In the genomic region with DNA sequence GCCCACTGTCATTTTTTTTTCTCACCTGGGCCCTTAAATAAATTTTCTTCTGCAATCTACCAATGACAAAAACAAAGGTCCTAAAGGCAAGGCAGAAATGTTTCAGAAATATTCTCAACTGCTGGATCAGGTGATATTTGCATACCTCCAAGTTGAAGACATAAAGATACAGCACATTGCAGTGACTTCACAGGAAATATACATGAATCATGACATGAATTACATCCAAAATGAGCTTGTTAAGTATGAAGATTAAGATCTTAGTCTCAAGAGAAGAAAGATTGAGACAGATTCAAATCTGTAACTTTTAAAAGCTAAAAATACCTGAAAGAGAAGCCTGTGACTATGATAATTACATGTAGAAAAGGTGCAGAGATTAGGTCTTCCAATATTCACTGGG, we compare ENCODE assay signal across 27 cellular contexts.
DNase-seq lines count a peak whose midpoint lies in the region; ATAC-seq, FAIRE-seq and TF ChIP-seq lines count a peak whose summit lies in the region.
"Had no signal": no experiment of that assay in that cellular context is flagged by ENCODE, and none has a peak within 500 bp of the region (broad histone marks: within the 10 kb centered on the region; RNA-seq: fewer than 3 reads in every experiment).

No MANE protein-coding gene starts in this region.

- no peak overlapping the region for H2BK5ac ChIP-seq in trophoblast cell (ENCODE audit: low read depth, low read length, poor library complexity)

- H3K36me3 ChIP-seq in Panc1 (ENCODE audit: control insufficient read depth, insufficient read depth, low read length) = no peaks in the 10 kb centered on the region
- no peaks in the 10 kb centered on the region for H3K36me3 ChIP-seq in endothelial cell of umbilical vein (ENCODE audit: control insufficient read depth in 2 of 2, extremely low read depth in 1 of 2, insufficient read depth in 2 of 2, low read length in 2 of 2)
- H3K36me3 ChIP-seq in trophoblast cell (ENCODE audit: control insufficient read depth in 1 of 2, insufficient read depth in 2 of 2, low read length in 2 of 2) = peaks cover 15 to 37% of the 10 kb centered on the region in 2 experiments
- H3K36me3 ChIP-seq in sigmoid colon = peaks cover 0 to 76% (median 5%) of the 10 kb centered on the region in 4 donors

- H3K4me2 ChIP-seq in endothelial cell of umbilical vein (ENCODE audit: insufficient read depth, low read length) (no peak overlapping the region), trophoblast cell (ENCODE audit: low read length) (no peak overlapping the region)

- H3K4ac ChIP-seq in trophoblast cell (ENCODE audit: low read depth, low read length) = no peak overlapping the region

- H3K9ac ChIP-seq in endothelial cell of umbilical vein (replicated peaks; ENCODE audit: extremely low read depth, insufficient read depth, low read length) = no peak overlapping the region
- H3K9ac ChIP-seq in trophoblast cell (ENCODE audit: low read length) = no peak overlapping the region

- H2AFZ ChIP-seq in endothelial cell of umbilical vein (ENCODE audit: low read depth, low read length) (no peak overlapping the region), trophoblast cell (ENCODE audit: insufficient read depth, low read length, poor library complexity) (no peak overlapping the region)

- BruUV-seq in Panc1 (replicated peaks; lab: Mats Ljungman, UMichigan) (no TSS peak), endothelial cell of umbilical vein (replicated peaks; lab: Mats Ljungman, UMichigan) (no TSS peak)

- H4K91ac ChIP-seq in trophoblast cell (ENCODE audit: low read depth, low read length) = no peak overlapping the region

- H4K12ac ChIP-seq in trophoblast cell (ENCODE audit: low read depth, low read length) = no peak overlapping the region

- TF ChIP-seq EP300 in sigmoid colon (IDR thresholded peaks at IDR 0.05) = no peak

- CTCF ChIA-PET in Panc1 (lab: Charles Lee) (no interaction called here), endothelial cell of umbilical vein (lab: Charles Lee) (no interaction called here)

- no peaks in the 10 kb centered on the region for H4K20me1 ChIP-seq in endothelial cell of umbilical vein (replicated peaks; ENCODE audit: control insufficient read depth, extremely low read depth, insufficient read depth, low read length)

- DNase-seq in HT1080 (ENCODE audit: low read depth) (peak; percentile 39), Panc1 (ENCODE audit: low read depth, low spot score) (peak; percentile 12), endothelial cell of umbilical vein (ENCODE audit: low read depth, low spot score) (peak; percentile 9), trophoblast cell (peak; percentile 7 to 63), sigmoid colon (no peak), retina (no peak), NOMO-1 treated with dmso at 0.1 percent for 144 hours (lab: John Stamatoyannopoulos, UW; ENCODE audit: unreplicated experiment) (no peak)
- DNase-seq: activated CD4-positive, alpha-beta T cell treated with anti-CD3 and anti-CD28 coated beads, Interleukin-2, amount 50 U/mL, for 48 hours; activated CD4-positive, CD25-positive, alpha-beta regulatory T cell treated with anti-CD3 and anti-CD28 coated beads, Interleukin-2, amount 50 U/mL, for 72 hours; activated naive CD8-positive, alpha-beta T cell treated with anti-CD3 and anti-CD28 coated beads, Interleukin-2, amount 50 U/mL, for 24 hours; activated T-cell treated with anti-CD3 and anti-CD28 coated beads, Interleukin-2, amount 50 U/mL, for 72 hours; C1 segment of cervical spinal cord; DMS153; GOT3; heart left ventricle; HFFc6; Karpas-422; NCI-H1048; NCI-H82; spleen; stimulated activated CD4-positive, alpha-beta T cell treated with anti-CD3 and anti-CD28 coated beads, Interleukin-2, amount 100 ng/mL, for 24 hours; testis had no signal

- intact Hi-C loops in Panc1 (cut with micrococcal nuclease; ENCODE audit: unreplicated experiment) = no loop called here
- intact Hi-C loops in endothelial cell of umbilical vein (cut with micrococcal nuclease) = loop anchor here (10.0 kb wide), 1 partner anchor 203 kb away; no protein-coding TSS in a partner anchor
- intact Hi-C loops in sigmoid colon (cut with DNase I) = no loop called here

- no peak overlapping the region for H2BK120ac ChIP-seq in trophoblast cell (ENCODE audit: insufficient read depth, low read length, poor library complexity)

- POLR2A ChIA-PET in Panc1 (lab: Charles Lee) = no interaction called here
- POLR2A ChIA-PET in endothelial cell of umbilical vein (lab: Charles Lee) = no interaction called here

- H3K4me3 ChIP-seq in Panc1 (ENCODE audit: low read depth in 2 of 2, low read length in 2 of 2) (no peak overlapping the region), endothelial cell of umbilical vein (replicated peaks in 1 of 3; ENCODE audit: insufficient read depth in 1 of 3, low read depth in 1 of 3, low read length in 3 of 3) (no peak overlapping the region), trophoblast cell (ENCODE audit: low read depth, low read length) (no peak overlapping the region), sigmoid colon (no peak overlapping the region)
- H3K4me3 ChIP-seq: heart left ventricle, right atrium auricular region, spleen, testis had no signal

- H3K27me3 ChIP-seq in Panc1 (ENCODE audit: control insufficient read depth, insufficient read depth, low read length) = no peaks in the 10 kb centered on the region
- no peaks in the 10 kb centered on the region for H3K27me3 ChIP-seq in endothelial cell of umbilical vein (ENCODE audit: control insufficient read depth in 2 of 2, insufficient read depth in 2 of 2, low read length in 2 of 2)
- no peaks in the 10 kb centered on the region for H3K27me3 ChIP-seq in trophoblast cell (ENCODE audit: insufficient read depth, low read length)
- H3K27me3 ChIP-seq in sigmoid colon = no peaks in the 10 kb centered on the region
- H3K27me3 ChIP-seq: heart left ventricle, right atrium auricular region, spleen, testis had no signal

- no peak overlapping the region for H2AK5ac ChIP-seq in trophoblast cell (ENCODE audit: low read length)

- H2BK12ac ChIP-seq in trophoblast cell (ENCODE audit: low read length) = no peak overlapping the region

- H3K9me3 ChIP-seq in Panc1 (ENCODE audit: control insufficient read depth, insufficient read depth, low read depth, low read length) = no peaks in the 10 kb centered on the region
- no peaks in the 10 kb centered on the region for H3K9me3 ChIP-seq in endothelial cell of umbilical vein (replicated peaks; ENCODE audit: control insufficient read depth, insufficient read depth, low read length)
- no peaks in the 10 kb centered on the region for H3K9me3 ChIP-seq in trophoblast cell (ENCODE audit: insufficient read depth, low read depth, low read length)
- H3K9me3 ChIP-seq in sigmoid colon = no peaks in the 10 kb centered on the region
- H3K9me3 ChIP-seq: heart left ventricle, right atrium auricular region, spleen, testis had no signal

- no peaks in the 10 kb centered on the region for H3K79me1 ChIP-seq in trophoblast cell (ENCODE audit: low read length)

- in situ Hi-C loops in Panc1 (cut with HindIII; ENCODE audit: low pct_unique_long_range_greater_than_20kb, low sequenced_read_pairs) = no loop called here

- H3K4me1 ChIP-seq in Panc1 (ENCODE audit: control insufficient read depth, insufficient read depth, low read length) (no peaks in the 10 kb centered on the region), endothelial cell of umbilical vein (ENCODE audit: control insufficient read depth, extremely low read depth, insufficient read depth, low read length) (no peaks in the 10 kb centered on the region), trophoblast cell (ENCODE audit: control insufficient read depth in 1 of 2, insufficient read depth in 2 of 2, low read length in 2 of 2) (no peaks in the 10 kb centered on the region), sigmoid colon (peaks cover 0 to 5% (median 2%) of the 10 kb centered on the region in 4 donors)
- H3K4me1 ChIP-seq: right atrium auricular region, spleen, testis had no signal

- H3K23ac ChIP-seq in trophoblast cell (ENCODE audit: low read length) = no peak overlapping the region

- H3K79me2 ChIP-seq in endothelial cell of umbilical vein (ENCODE audit: control insufficient read depth, insufficient read depth, low read length) (no peaks in the 10 kb centered on the region), trophoblast cell (ENCODE audit: control insufficient read depth, insufficient read depth, low read length, poor library complexity) (no peaks in the 10 kb centered on the region)

- TF ChIP-seq CTCF in Panc1 (IDR thresholded peaks at IDR 0.05) (no peak), endothelial cell of umbilical vein (IDR thresholded peaks at IDR 0.05; ENCODE audit: extremely low read depth in 1 of 2, insufficient read depth in 1 of 2, low read depth in 1 of 2, low read length in 2 of 2) (no peak), sigmoid colon (IDR thresholded peaks at IDR 0.05) (no peak)

- no peak overlapping the region for H3K27ac ChIP-seq in Panc1 (ENCODE audit: low read length)
- H3K27ac ChIP-seq in endothelial cell of umbilical vein (ENCODE audit: insufficient read depth, low read depth, low read length) = no peak overlapping the region
- H3K27ac ChIP-seq in trophoblast cell (ENCODE audit: low read depth, low read length) = no peak overlapping the region
- H3K27ac ChIP-seq in sigmoid colon = no peak overlapping the region
- H3K27ac ChIP-seq: heart left ventricle, right atrium auricular region, spleen, testis had no signal

- FAIRE-seq in endothelial cell of umbilical vein (lab: Jason Lieb, UNC) = peak; percentile 40
- FAIRE-seq: G401.6 had no signal

- H4K8ac ChIP-seq in trophoblast cell (ENCODE audit: low read depth, low read length) = no peak overlapping the region

- TF ChIP-seq POLR2A in endothelial cell of umbilical vein (IDR thresholded peaks at IDR 0.05; ENCODE audit: low read depth, low read length) (no peak), sigmoid colon (IDR thresholded peaks at IDR 0.05) (no peak)

- no peak overlapping the region for H3K18ac ChIP-seq in trophoblast cell (ENCODE audit: low read length)

- H3K9me1 ChIP-seq in endothelial cell of umbilical vein (replicated peaks; ENCODE audit: control insufficient read depth, extremely low read depth, insufficient read depth, low read length) = no peaks in the 10 kb centered on the region

- dilution Hi-C loops in endothelial cell of umbilical vein (cut with MboI; ENCODE audit: extremely low pct_ligation_motif_present, low sequenced_read_pairs) = no loop called here

- ATAC-seq in Panc1 (no peak), GM18861 (IDR thresholded peaks at IDR 0.05; ENCODE audit: unreplicated experiment) (no peak)
- ATAC-seq: activated naive CD8-positive, alpha-beta T cell treated with anti-CD3 and anti-CD28 coated beads, Interleukin-2, amount 50 U/mL, for 24 hours; activated T-cell treated with anti-CD3 and anti-CD28 coated beads, Interleukin-2, amount 50 U/mL, for 72 hours; heart left ventricle; Right ventricle myocardium inferior; SK-N-SH treated with all-trans-retinoic acid at 6 μM for 48 hours had no signal

- no peak overlapping the region for H3K14ac ChIP-seq in trophoblast cell (ENCODE audit: low read length)

TF ChIP-seq in endothelial cell of umbilical vein, 7 proteins besides CTCF, POLR2A, EP300 and RAD21 (continues in another document):
- TF ChIP-seq MYC (IDR thresholded peaks at IDR 0.05; ENCODE audit: low read depth, low read length) (no peak), JUN (IDR thresholded peaks at IDR 0.05; ENCODE audit: borderline replicate concordance, insufficient read depth, insufficient read length, low read depth) (no peak), GATA2 (IDR thresholded peaks at IDR 0.05; ENCODE audit: insufficient read depth, insufficient read length, low read depth, low read length) (peak; percentile 69)

Comparison
In these comparisons a context has a peak if more than half of its experiments do, and no peak if none do; other contexts are left out.
1. DNase-seq: peak in HT1080 (single experiment), Panc1 (single experiment), endothelial cell of umbilical vein (single experiment) and trophoblast cell (2 of 2); none in sigmoid colon (single experiment), retina (single experiment) and NOMO-1 treated with dmso at 0.1 percent for 144 hours (single experiment).